ENCODE assay signal across 18 cellular contexts in the genomic region with DNA sequence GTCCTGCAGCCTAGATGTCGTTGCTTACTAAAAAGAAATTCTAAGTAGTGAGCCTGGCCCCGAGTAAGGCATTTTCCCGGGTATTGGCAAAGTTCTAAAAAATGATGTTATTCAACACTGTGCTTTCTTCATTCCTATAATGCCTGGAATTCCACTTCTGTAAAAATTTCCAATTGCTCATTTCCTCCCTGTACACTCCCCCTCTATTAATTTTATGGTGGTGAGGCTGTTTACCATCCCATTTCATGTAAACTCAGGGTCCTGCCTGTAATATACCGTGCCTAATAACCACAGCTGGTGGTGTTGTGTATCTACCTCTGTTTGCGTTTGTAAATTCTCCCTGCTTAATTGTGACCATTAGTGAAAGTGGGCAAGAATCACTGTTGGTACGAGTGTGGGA. TPM values are rescaled to one million over a fixed set of nuclear protein-coding genes. Genes with fewer than 3 reads are reported as not detected.
A peak's percentile ranks its signal among the peaks of the same experiment; 100 is the strongest.
DNase-seq lines count a peak whose midpoint lies in the region; ATAC-seq and TF ChIP-seq lines count a peak whose summit lies in the region.
"Had no signal": no experiment of that assay in that cellular context is flagged by ENCODE, and none has a peak within 500 bp of the region (broad histone marks: within the 10 kb centered on the region; RNA-seq: fewer than 3 reads in every experiment).

No MANE protein-coding gene starts in this region.

- H3K4me3 ChIP-seq in GM23248 (0 out of 2 replicates have a peak overlapping the region, but pooled peaks have one; percentile 30), thoracic aorta (peak overlapping the region; percentile 26)
- H3K4me3 ChIP-seq: gastroesophageal sphincter had no signal

- H3K9me3 ChIP-seq in GM23248 (ENCODE audit: low read depth), result no peaks in the 10 kb centered on the region
- no peaks in the 10 kb centered on the region for H3K9me3 ChIP-seq in thoracic aorta
- H3K9me3 ChIP-seq: gastroesophageal sphincter had no signal

- CTCF ChIA-PET in MCF 10A (lab: Yijun Ruan, JAX), result interaction anchor here (0.9 to 1.9 kb wide), 2 partner anchors 12 kb away, joined by 5 to 8 read pairs; no protein-coding TSS in a partner anchor

- peaks cover 16% of the 10 kb centered on the region for H3F3A ChIP-seq in GM23248 (ENCODE audit: insufficient read depth)

- no TSS peak for BruUV-seq in MCF 10A (replicated peaks; lab: Mats Ljungman, UMichigan)

- peak overlapping the region; percentile 68 for H2AFZ ChIP-seq in GM23248

- in situ Hi-C loops in GM23248 (cut with MboI), result no loop called here

- H3K9me2 ChIP-seq in GM23248 (ENCODE audit: insufficient read depth), result no peaks in the 10 kb centered on the region

- H3K4me1 ChIP-seq in GM23248 (ENCODE audit: insufficient read depth), result peaks cover 41% of the 10 kb centered on the region
- peaks cover 4 to 16% of the 10 kb centered on the region in 2 donors for H3K4me1 ChIP-seq in thoracic aorta (ENCODE audit: control insufficient read depth in 1 of 2, low read depth in 2 of 2)

- peak overlapping the region; percentile 26; the same call in 1 of the 2 replicates for H3K9ac ChIP-seq in GM23248

- TF ChIP-seq CTCF in thoracic aorta (IDR thresholded peaks at IDR 0.05) (no peak), MCF 10A (IDR thresholded peaks at IDR 0.05; ENCODE audit: unreplicated experiment) (no peak)

- H3K9me3 Mint-ChIP-seq in MCF 10A (ENCODE audit: unreplicated experiment), result no peaks in the 10 kb centered on the region
- H3K9me3 Mint-ChIP-seq: CD4-positive, alpha-beta memory T cell; effector memory CD8-positive, alpha-beta T cell; stimulated activated naive CD8-positive, alpha-beta T cell treated with anti-CD3 and anti-CD28 coated beads, Interleukin-15, amount 100 ng/mL, for 72 hours had no signal

- H3K36me3 ChIP-seq in GM23248 (ENCODE audit: low read depth), result no peaks in the 10 kb centered on the region
- H3K36me3 ChIP-seq in thoracic aorta, result no peaks in the 10 kb centered on the region
- H3K36me3 ChIP-seq: gastroesophageal sphincter, WERI-Rb-1 had no signal

- H4K20me1 ChIP-seq in GM23248 (ENCODE audit: insufficient read depth), result no peaks in the 10 kb centered on the region

- DNase-seq in GM23248 (peak; percentile 64), amniotic epithelial cell (ENCODE audit: low read depth) (peak; percentile 63), hepatic stellate cell (ENCODE audit: low spot score) (peak; percentile 38), thoracic aorta (ENCODE audit: low spot score) (no peak), NCI-H345 (lab: John Stamatoyannopoulos, UW) (no peak), HuH-7 (ENCODE audit: low spot score) (no peak), MCF 10A (ENCODE audit: unreplicated experiment) (no peak)
- DNase-seq: activated CD8-positive, alpha-beta T cell treated with anti-CD3 and anti-CD28 coated beads, Interleukin-2, amount 10 ng/mL, durations not matched to agents 7 days and 5 days; CD4-positive, alpha-beta memory T cell; effector memory CD8-positive, alpha-beta T cell; NCI-H187; NCI-H524; occipital lobe; stimulated activated naive CD8-positive, alpha-beta T cell treated with anti-CD3 and anti-CD28 coated beads, Interleukin-15, amount 100 ng/mL, for 72 hours; WERI-Rb-1 had no signal

- WGBS in GM23248 (ENCODE audit: low coverage in 1 of 2, low lambda C conversion rate in 2 of 2, missing lambda C conversion rate in 2 of 2), 2 experiments, result 42 to 47% methylated on average over 6 of the region's 6 CpGs

- no peaks in the 10 kb centered on the region for H3K27me3 Mint-ChIP-seq in MCF 10A (ENCODE audit: insufficient read depth, unreplicated experiment)
- H3K27me3 Mint-ChIP-seq: CD4-positive, alpha-beta memory T cell; stimulated activated naive CD8-positive, alpha-beta T cell treated with anti-CD3 and anti-CD28 coated beads, Interleukin-15, amount 100 ng/mL, for 72 hours had no signal

- intact Hi-C loops in MCF 10A (cut with micrococcal nuclease), result no loop called here

- no peak for ATAC-seq in thoracic aorta (ENCODE audit: insufficient number of reproducible peaks, low FRiP score, low read depth)
- ATAC-seq: activated CD8-positive, alpha-beta T cell treated with anti-CD3 and anti-CD28 coated beads, Interleukin-2, amount 10 ng/mL, durations not matched to agents 7 days and 5 days; effector memory CD8-positive, alpha-beta T cell; gastroesophageal sphincter; stimulated activated naive CD8-positive, alpha-beta T cell treated with anti-CD3 and anti-CD28 coated beads, Interleukin-15, amount 100 ng/mL, for 72 hours had no signal

- H3K4me3 Mint-ChIP-seq in MCF 10A (ENCODE audit: unreplicated experiment), result no peak overlapping the region
- H3K4me3 Mint-ChIP-seq: activated CD8-positive, alpha-beta T cell treated with anti-CD3 and anti-CD28 coated beads, Interleukin-2, amount 10 ng/mL, durations not matched to agents 7 days and 5 days; CD4-positive, alpha-beta memory T cell; effector memory CD8-positive, alpha-beta T cell; stimulated activated naive CD8-positive, alpha-beta T cell treated with anti-CD3 and anti-CD28 coated beads, Interleukin-15, amount 100 ng/mL, for 72 hours had no signal

- no peaks in the 10 kb centered on the region for H3K4me1 Mint-ChIP-seq in MCF 10A (ENCODE audit: insufficient read depth, unreplicated experiment)
- H3K4me1 Mint-ChIP-seq: CD4-positive, alpha-beta memory T cell; stimulated activated naive CD8-positive, alpha-beta T cell treated with anti-CD3 and anti-CD28 coated beads, Interleukin-15, amount 100 ng/mL, for 72 hours had no signal

- no peaks in the 10 kb centered on the region for H3K36me3 Mint-ChIP-seq in MCF 10A (ENCODE audit: insufficient read depth, unreplicated experiment)
- H3K36me3 Mint-ChIP-seq: CD4-positive, alpha-beta memory T cell had no signal

- H3K27me3 ChIP-seq in GM23248 (replicated peaks; ENCODE audit: insufficient read depth), result no peaks in the 10 kb centered on the region
- no peaks in the 10 kb centered on the region for H3K27me3 ChIP-seq in thoracic aorta (replicated peaks; ENCODE audit: insufficient read depth)
- H3K27me3 ChIP-seq: gastroesophageal sphincter had no signal

- H3K4me2 ChIP-seq in GM23248 (ENCODE audit: unreplicated experiment), result peak overlapping the region; percentile 60

- H3K79me2 ChIP-seq in GM23248 (ENCODE audit: insufficient read depth), result no peaks in the 10 kb centered on the region

- POLR2A ChIA-PET in MCF 10A (lab: Yijun Ruan, JAX), result no interaction called here

- H3K27ac ChIP-seq in GM23248, result peak overlapping the region; percentile 41; the same call in 1 of the 2 replicates
- peak overlapping the region in 1 of 2 donors; percentile 51 for H3K27ac ChIP-seq in thoracic aorta
- H3K27ac ChIP-seq: gastroesophageal sphincter, HL-60, WERI-Rb-1 had no signal

- H3K27ac Mint-ChIP-seq in MCF 10A (ENCODE audit: low read depth, unreplicated experiment), result no peak overlapping the region
- H3K27ac Mint-ChIP-seq: activated CD8-positive, alpha-beta T cell treated with anti-CD3 and anti-CD28 coated beads, Interleukin-2, amount 10 ng/mL, durations not matched to agents 7 days and 5 days; effector memory CD8-positive, alpha-beta T cell; stimulated activated naive CD8-positive, alpha-beta T cell treated with anti-CD3 and anti-CD28 coated beads, Interleukin-15, amount 100 ng/mL, for 72 hours had no signal

RNA-seq across cellular contexts. Expression of gene BST1, which starts 14.3 kb away (rescaled TPM):
- total RNA-seq in GM23248 (2014; rRNA removed; shearing (Covaris generic)), result 32.6 and 33.3 TPM in 2 replicates
- polyA plus RNA-seq in GM23248 (2016; fragmentation: Nextera tagmentation; extraction: Ambion mirVana), result 24.3 and 28.7 TPM in 2 replicates
- total RNA-seq in thoracic aorta (10 to 100 TPM in 1 of 2 donors, 1 to 10 TPM in 1; 9.2 to 15.7 TPM), MCF 10A (2022) (0.93 and 1.1 TPM in 2 replicates)
- total RNA-seq: G401 had no signal

RNA-seq across cellular contexts. Expression of gene FAM200B, which starts 35.5 kb away (rescaled TPM):
- 32.9 and 33.2 TPM in 2 replicates for total RNA-seq in GM23248 (2014; rRNA removed; shearing (Covaris generic))
- polyA plus RNA-seq in GM23248 (2016; fragmentation: Nextera tagmentation; extraction: Ambion mirVana), result 70.6 and 74.6 TPM in 2 replicates
- total RNA-seq in thoracic aorta (10 to 100 TPM; 27.8 to 35.2 TPM), MCF 10A (2022) (33.6 and 46.5 TPM in 2 replicates)

Comparison
In these comparisons a context has a peak if more than half of its experiments do, and no peak if none do; other contexts are left out.
1. DNase-seq: peak in GM23248 (single experiment), amniotic epithelial cell (single experiment) and hepatic stellate cell (single experiment); none in thoracic aorta (single experiment), NCI-H345 (single experiment), HuH-7 (single experiment) and MCF 10A (single experiment).